24 cellular contexts compared by ENCODE assay signal in the genomic region with DNA sequence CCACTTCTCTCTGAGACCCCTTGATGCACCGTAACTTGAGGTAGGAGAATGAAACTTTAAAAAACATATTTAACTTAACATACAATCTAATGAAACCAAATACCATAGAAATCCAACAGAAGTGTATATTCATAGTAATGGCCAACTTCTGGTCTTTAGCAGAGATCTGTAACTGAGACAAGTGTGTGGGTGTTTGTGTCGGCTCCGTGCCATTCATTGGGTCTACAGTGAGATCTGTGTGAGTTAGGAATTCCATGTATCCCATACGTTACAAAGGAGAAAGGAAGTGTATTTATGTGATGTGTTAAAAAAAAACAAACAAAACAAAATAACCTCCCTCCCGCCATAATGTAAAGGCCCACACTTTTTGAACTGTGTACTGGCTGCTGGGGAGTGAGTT.
"Had no signal": no experiment of that assay in that cellular context is flagged by ENCODE, and none has a peak within 500 bp of the region (broad histone marks: within the 10 kb centered on the region; RNA-seq: fewer than 3 reads in every experiment).

No MANE protein-coding gene starts in this region.

- H3K4me1 Mint-ChIP-seq: activated CD8-positive, alpha-beta memory T cell treated with anti-CD3 and anti-CD28 coated beads, Interleukin-2, amount 10 ng/mL, durations not matched to agents 7 days and 5 days; naive thymus-derived CD8-positive, alpha-beta T cell; neural crest cell; stimulated activated naive B cell treated with anti-CD40 and anti-IgM and Interleukin-4, amounts not matched to agents 10 μg/mL and 1 μg/mL and 100 μg/mL, for 72 hours had no signal

- H3K27me3 Mint-ChIP-seq: activated naive CD8-positive, alpha-beta T cell; brain had no signal

- H3K27ac ChIP-seq: cardiac muscle cell, colonic mucosa, epithelial cell of prostate, left ventricle myocardium inferior, right atrium auricular region, suprapubic skin, tibial nerve had no signal

- H3K27ac Mint-ChIP-seq: activated CD8-positive, alpha-beta memory T cell treated with anti-CD3 and anti-CD28 coated beads, Interleukin-2, amount 10 ng/mL, durations not matched to agents 7 days and 5 days; activated CD8-positive, alpha-beta T cell treated with anti-CD3 and anti-CD28 coated beads, Interleukin-2, amount 10 ng/mL, durations not matched to agents 7 days and 5 days; activated naive CD8-positive, alpha-beta T cell; activated T-cell treated with anti-CD3 and anti-CD28 coated beads, Interleukin-2, amount 50 U/mL, for 72 hours; brain; naive thymus-derived CD8-positive, alpha-beta T cell; stimulated activated naive B cell treated with anti-CD40 and anti-IgM and Interleukin-4, amounts not matched to agents 10 μg/mL and 1 μg/mL and 100 μg/mL, for 72 hours; T-helper 1 cell treated with Interleukin-12 subunit alpha and Interleukin-12 subunit beta and Interleukin-4 antibody, amounts not matched to agents 30 μg/mL and 1 μg/mL, for 36 hours; WTC11 had no signal

- ATAC-seq: activated CD8-positive, alpha-beta memory T cell treated with anti-CD3 and anti-CD28 coated beads, Interleukin-2, amount 10 ng/mL, durations not matched to agents 7 days and 5 days; activated CD8-positive, alpha-beta T cell treated with anti-CD3 and anti-CD28 coated beads, Interleukin-2, amount 10 ng/mL, durations not matched to agents 7 days and 5 days; activated T-cell treated with anti-CD3 and anti-CD28 coated beads, Interleukin-2, amount 50 U/mL, for 72 hours; naive thymus-derived CD8-positive, alpha-beta T cell; stimulated activated naive B cell treated with anti-CD40 and anti-IgM and Interleukin-4, amounts not matched to agents 10 μg/mL and 1 μg/mL and 100 μg/mL, for 72 hours; WTC11 had no signal

- H3K36me3 ChIP-seq: cardiac muscle cell, colonic mucosa, left ventricle myocardium inferior, right atrium auricular region, stomach, suprapubic skin, tibial nerve had no signal

- H3K36me3 Mint-ChIP-seq: activated CD8-positive, alpha-beta memory T cell treated with anti-CD3 and anti-CD28 coated beads, Interleukin-2, amount 10 ng/mL, durations not matched to agents 7 days and 5 days; activated naive CD8-positive, alpha-beta T cell; brain; naive thymus-derived CD8-positive, alpha-beta T cell; stimulated activated naive B cell treated with anti-CD40 and anti-IgM and Interleukin-4, amounts not matched to agents 10 μg/mL and 1 μg/mL and 100 μg/mL, for 72 hours; WTC11 had no signal

- H3K9me3 Mint-ChIP-seq: activated T-cell treated with anti-CD3 and anti-CD28 coated beads, Interleukin-2, amount 50 U/mL, for 72 hours; brain; neural crest cell; stimulated activated naive B cell treated with anti-CD40 and anti-IgM and Interleukin-4, amounts not matched to agents 10 μg/mL and 1 μg/mL and 100 μg/mL, for 72 hours; T-helper 1 cell treated with Interleukin-12 subunit alpha and Interleukin-12 subunit beta and Interleukin-4 antibody, amounts not matched to agents 30 μg/mL and 1 μg/mL, for 36 hours; WTC11 had no signal

- H3K4me1 ChIP-seq: colonic mucosa had no signal

- H3K4me3 ChIP-seq: cardiac muscle cell, colonic mucosa, left ventricle myocardium inferior, right atrium auricular region, stomach, suprapubic skin, tibial nerve had no signal

- H3K27me3 ChIP-seq: cardiac muscle cell, colonic mucosa, right atrium auricular region, stomach, suprapubic skin, tibial nerve had no signal

- H3K9me3 ChIP-seq: colonic mucosa, left ventricle myocardium inferior, right atrium auricular region, stomach, suprapubic skin, tibial nerve had no signal

- H3K4me3 Mint-ChIP-seq: activated CD8-positive, alpha-beta memory T cell treated with anti-CD3 and anti-CD28 coated beads, Interleukin-2, amount 10 ng/mL, durations not matched to agents 7 days and 5 days; activated CD8-positive, alpha-beta T cell treated with anti-CD3 and anti-CD28 coated beads, Interleukin-2, amount 10 ng/mL, durations not matched to agents 7 days and 5 days; activated naive CD8-positive, alpha-beta T cell; activated T-cell treated with anti-CD3 and anti-CD28 coated beads, Interleukin-2, amount 50 U/mL, for 72 hours; brain; naive thymus-derived CD8-positive, alpha-beta T cell; neural crest cell; stimulated activated naive B cell treated with anti-CD40 and anti-IgM and Interleukin-4, amounts not matched to agents 10 μg/mL and 1 μg/mL and 100 μg/mL, for 72 hours; T-helper 1 cell treated with Interleukin-12 subunit alpha and Interleukin-12 subunit beta and Interleukin-4 antibody, amounts not matched to agents 30 μg/mL and 1 μg/mL, for 36 hours; WTC11 had no signal

- DNase-seq: activated CD4-positive, alpha-beta T cell treated with anti-CD3 and anti-CD28 coated beads for 1 hour; activated CD8-positive, alpha-beta memory T cell treated with anti-CD3 and anti-CD28 coated beads, Interleukin-2, amount 10 ng/mL, durations not matched to agents 7 days and 5 days; activated CD8-positive, alpha-beta T cell treated with anti-CD3 and anti-CD28 coated beads, Interleukin-2, amount 10 ng/mL, durations not matched to agents 7 days and 5 days; activated naive CD4-positive, alpha-beta T cell treated with Interleukin-2 at 50 U/mL for 16 hours; activated T-cell treated with anti-CD3 and anti-CD28 coated beads, Interleukin-2, amount 50 U/mL, for 72 hours; cerebellar nuclear complex; colonic mucosa; effector CD8-positive, alpha-beta T cell; left ventricle myocardium inferior; naive thymus-derived CD8-positive, alpha-beta T cell; stimulated activated CD4-positive, alpha-beta T cell treated with anti-CD3 and anti-CD28 coated beads, Interleukin-15, amount 100 ng/mL, for 24 hours; stimulated activated CD4-positive, alpha-beta T cell treated with anti-CD3 and anti-CD28 coated beads, Interleukin-2, amount 100 ng/mL, for 24 hours; stimulated activated naive B cell treated with anti-CD40 and anti-IgM and Interleukin-4, amounts not matched to agents 10 μg/mL and 1 μg/mL and 100 μg/mL, for 72 hours; stomach had no signal
